Comparison of ENCODE assay signal across 1 cellular context in the genomic region with DNA sequence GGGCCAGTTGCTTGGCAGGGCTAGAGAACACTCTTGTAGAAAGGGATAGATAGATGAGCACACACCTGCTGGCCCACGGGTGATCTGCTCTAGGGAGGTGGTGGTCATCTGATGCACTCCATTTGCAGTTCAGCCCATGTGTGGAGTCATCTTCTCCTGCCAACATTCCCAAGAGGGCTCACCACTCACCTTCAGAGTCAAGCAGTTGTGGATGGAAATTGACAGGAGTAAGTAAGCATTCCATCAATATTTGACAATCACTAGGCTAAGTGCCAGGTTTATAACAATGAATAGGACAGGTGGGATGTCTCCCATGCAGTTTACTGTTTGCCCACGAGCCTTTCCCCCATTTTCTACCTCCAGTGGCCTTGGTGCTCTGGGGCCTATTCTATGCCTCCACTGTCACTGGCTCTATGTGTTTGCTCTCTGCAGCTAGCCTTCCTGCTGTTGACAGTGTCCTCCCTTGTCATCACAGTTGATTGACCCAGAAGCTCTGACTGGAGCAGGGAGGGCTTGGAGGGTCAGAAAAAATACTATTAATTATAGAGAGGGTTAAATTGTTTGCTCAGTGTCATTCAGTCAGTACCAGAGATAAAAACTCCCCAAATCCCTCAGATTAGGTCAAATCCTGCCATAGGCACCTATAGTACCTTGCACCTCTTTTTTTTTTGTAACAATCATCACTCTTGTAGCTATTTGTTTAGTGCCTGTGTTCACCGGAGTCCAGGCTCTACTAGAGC.
TF ChIP-seq lines count a peak whose summit lies in the region.

No MANE protein-coding gene starts in this region.

TF ChIP-seq in HepG2, 621 proteins besides CTCF, POLR2A, EP300 and RAD21 (continued from another document and continues in another):
- TF ChIP-seq, protein P1, sequence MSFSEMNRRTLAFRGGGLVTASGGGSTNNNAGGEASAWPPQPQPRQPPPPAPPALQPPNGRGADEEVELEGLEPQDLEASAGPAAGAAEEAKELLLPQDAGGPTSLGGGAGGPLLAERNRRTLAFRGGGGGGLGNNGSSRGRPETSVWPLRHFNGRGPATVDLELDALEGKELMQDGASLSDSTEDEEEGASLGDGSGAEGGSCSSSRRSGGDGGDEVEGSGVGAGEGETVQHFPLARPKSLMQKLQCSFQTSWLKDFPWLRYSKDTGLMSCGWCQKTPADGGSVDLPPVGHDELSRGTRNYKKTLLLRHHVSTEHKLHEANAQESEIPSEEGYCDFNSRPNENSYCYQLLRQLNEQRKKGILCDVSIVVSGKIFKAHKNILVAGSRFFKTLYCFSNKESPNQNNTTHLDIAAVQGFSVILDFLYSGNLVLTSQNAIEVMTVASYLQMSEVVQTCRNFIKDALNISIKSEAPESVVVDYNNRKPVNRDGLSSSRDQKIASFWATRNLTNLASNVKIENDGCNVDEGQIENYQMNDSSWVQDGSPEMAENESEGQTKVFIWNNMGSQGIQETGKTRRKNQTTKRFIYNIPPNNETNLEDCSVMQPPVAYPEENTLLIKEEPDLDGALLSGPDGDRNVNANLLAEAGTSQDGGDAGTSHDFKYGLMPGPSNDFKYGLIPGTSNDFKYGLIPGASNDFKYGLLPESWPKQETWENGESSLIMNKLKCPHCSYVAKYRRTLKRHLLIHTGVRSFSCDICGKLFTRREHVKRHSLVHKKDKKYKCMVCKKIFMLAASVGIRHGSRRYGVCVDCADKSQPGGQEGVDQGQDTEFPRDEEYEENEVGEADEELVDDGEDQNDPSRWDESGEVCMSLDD (CRISPR knock-in tag; IDR thresholded peaks at IDR 0.05; ENCODE audit: borderline replicate concordance), result 0 out of 2 replicates have a peak, but pooled peaks have one; percentile 26
- no peak for TF ChIP-seq HCFC1 (IDR thresholded peaks at IDR 0.05; ENCODE audit: low read depth, low read length)
- 0 out of 2 replicates have a peak, but pooled peaks have one; percentile 74 for TF ChIP-seq SALL2 (CRISPR knock-in tag; IDR thresholded peaks at IDR 0.05)
- peak; percentile 73 for TF ChIP-seq HDAC1 (CRISPR knock-in tag; IDR thresholded peaks at IDR 0.05)
- TF ChIP-seq, protein P2, sequence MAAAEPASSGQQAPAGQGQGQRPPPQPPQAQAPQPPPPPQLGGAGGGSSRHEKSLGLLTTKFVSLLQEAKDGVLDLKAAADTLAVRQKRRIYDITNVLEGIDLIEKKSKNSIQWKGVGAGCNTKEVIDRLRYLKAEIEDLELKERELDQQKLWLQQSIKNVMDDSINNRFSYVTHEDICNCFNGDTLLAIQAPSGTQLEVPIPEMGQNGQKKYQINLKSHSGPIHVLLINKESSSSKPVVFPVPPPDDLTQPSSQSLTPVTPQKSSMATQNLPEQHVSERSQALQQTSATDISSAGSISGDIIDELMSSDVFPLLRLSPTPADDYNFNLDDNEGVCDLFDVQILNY (CRISPR knock-in tag; conservative IDR thresholded peaks at IDR 0.05), result no peak
- TF ChIP-seq, protein P3, sequence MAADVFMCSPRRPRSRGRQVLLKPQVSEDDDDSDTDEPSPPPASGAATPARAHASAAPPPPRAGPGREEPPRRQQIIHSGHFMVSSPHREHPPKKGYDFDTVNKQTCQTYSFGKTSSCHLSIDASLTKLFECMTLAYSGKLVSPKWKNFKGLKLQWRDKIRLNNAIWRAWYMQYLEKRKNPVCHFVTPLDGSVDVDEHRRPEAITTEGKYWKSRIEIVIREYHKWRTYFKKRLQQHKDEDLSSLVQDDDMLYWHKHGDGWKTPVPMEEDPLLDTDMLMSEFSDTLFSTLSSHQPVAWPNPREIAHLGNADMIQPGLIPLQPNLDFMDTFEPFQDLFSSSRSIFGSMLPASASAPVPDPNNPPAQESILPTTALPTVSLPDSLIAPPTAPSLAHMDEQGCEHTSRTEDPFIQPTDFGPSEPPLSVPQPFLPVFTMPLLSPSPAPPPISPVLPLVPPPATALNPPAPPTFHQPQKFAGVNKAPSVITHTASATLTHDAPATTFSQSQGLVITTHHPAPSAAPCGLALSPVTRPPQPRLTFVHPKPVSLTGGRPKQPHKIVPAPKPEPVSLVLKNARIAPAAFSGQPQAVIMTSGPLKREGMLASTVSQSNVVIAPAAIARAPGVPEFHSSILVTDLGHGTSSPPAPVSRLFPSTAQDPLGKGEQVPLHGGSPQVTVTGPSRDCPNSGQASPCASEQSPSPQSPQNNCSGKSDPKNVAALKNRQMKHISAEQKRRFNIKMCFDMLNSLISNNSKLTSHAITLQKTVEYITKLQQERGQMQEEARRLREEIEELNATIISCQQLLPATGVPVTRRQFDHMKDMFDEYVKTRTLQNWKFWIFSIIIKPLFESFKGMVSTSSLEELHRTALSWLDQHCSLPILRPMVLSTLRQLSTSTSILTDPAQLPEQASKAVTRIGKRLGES (CRISPR knock-in tag; IDR thresholded peaks at IDR 0.05; ENCODE audit: borderline replicate concordance), result no peak
- no peak for TF ChIP-seq TAF15 (IDR thresholded peaks at IDR 0.05; ENCODE audit: low read depth, low read length, poor library complexity, severe bottlenecking)
- TF ChIP-seq HMGXB4 (CRISPR knock-in tag; IDR thresholded peaks at IDR 0.05; ENCODE audit: borderline replicate concordance in 1 of 2, low read depth in 1 of 2), result no peak; a peak in 1 of 4 replicates
- no peak for TF ChIP-seq SMARCC2 (IDR thresholded peaks at IDR 0.05)
- no peak for TF ChIP-seq NCOA1 (CRISPR knock-in tag; IDR thresholded peaks at IDR 0.05)
- no peak for TF ChIP-seq SYNCRIP (IDR thresholded peaks at IDR 0.05; ENCODE audit: insufficient read depth, low read depth, low read length)
- TF ChIP-seq ZNF841 (CRISPR knock-in tag; IDR thresholded peaks at IDR 0.05; ENCODE audit: borderline replicate concordance), result no peak
- peak; percentile 89 for TF ChIP-seq FOXA3 (CRISPR knock-in tag; IDR thresholded peaks at IDR 0.05)
- TF ChIP-seq ZNF367 (CRISPR knock-in tag; IDR thresholded peaks at IDR 0.05; ENCODE audit: borderline replicate concordance), result no peak
- TF ChIP-seq ZNF33A (CRISPR knock-in tag; IDR thresholded peaks at IDR 0.05; ENCODE audit: borderline replicate concordance), result no peak
- TF ChIP-seq ARNTL (CRISPR knock-in tag; IDR thresholded peaks at IDR 0.05), result no peak
- peak; percentile 25; the same call in 1 of the 2 replicates for TF ChIP-seq STAG1 (CRISPR knock-in tag; IDR thresholded peaks at IDR 0.05)
- TF ChIP-seq, protein P4, sequence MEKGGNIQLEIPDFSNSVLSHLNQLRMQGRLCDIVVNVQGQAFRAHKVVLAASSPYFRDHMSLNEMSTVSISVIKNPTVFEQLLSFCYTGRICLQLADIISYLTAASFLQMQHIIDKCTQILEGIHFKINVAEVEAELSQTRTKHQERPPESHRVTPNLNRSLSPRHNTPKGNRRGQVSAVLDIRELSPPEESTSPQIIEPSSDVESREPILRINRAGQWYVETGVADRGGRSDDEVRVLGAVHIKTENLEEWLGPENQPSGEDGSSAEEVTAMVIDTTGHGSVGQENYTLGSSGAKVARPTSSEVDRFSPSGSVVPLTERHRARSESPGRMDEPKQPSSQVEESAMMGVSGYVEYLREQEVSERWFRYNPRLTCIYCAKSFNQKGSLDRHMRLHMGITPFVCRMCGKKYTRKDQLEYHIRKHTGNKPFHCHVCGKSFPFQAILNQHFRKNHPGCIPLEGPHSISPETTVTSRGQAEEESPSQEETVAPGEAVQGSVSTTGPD (CRISPR knock-in tag; IDR thresholded peaks at IDR 0.05), result peak; percentile 63; the same call in 1 of the 2 replicates
- no peak for TF ChIP-seq ZNF552 (CRISPR knock-in tag; IDR thresholded peaks at IDR 0.05; ENCODE audit: borderline replicate concordance)
- peak; percentile 49; the same call in 1 of the 2 replicates for TF ChIP-seq SP5 (CRISPR knock-in tag; IDR thresholded peaks at IDR 0.05; ENCODE audit: borderline replicate concordance, low read depth)
- TF ChIP-seq, protein P5, sequence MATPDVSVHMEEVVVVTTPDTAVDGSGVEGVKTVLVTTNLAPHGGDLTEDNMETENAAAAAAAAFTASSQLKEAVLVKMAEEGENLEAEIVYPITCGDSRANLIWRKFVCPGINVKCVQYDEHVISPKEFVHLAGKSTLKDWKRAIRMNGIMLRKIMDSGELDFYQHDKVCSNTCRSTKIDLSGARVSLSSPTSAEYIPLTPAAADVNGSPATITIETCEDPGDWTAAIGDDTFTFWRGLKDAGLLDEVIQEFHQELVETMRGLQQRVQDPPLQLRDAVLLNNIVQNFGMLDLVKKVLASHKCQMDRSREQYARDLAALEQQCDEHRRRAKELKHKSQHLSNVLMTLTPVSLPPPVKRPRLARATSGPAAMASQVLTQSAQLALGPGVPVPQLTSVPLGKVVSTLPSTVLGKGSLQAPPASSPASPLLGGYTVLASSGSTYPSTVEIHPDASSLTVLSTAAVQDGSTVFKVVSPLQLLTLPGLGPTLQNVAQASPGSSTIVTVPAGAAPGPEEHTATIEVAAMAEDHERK (CRISPR knock-in tag; IDR thresholded peaks at IDR 0.05; ENCODE audit: low read depth), result no peak
- no peak for TF ChIP-seq ZBTB4 (CRISPR knock-in tag; IDR thresholded peaks at IDR 0.05; ENCODE audit: borderline replicate concordance)
- no peak for TF ChIP-seq ZNF616 (CRISPR knock-in tag; IDR thresholded peaks at IDR 0.05; ENCODE audit: low read depth)
- no peak for TF ChIP-seq MAFF (IDR thresholded peaks at IDR 0.05; ENCODE audit: low read depth, low read length)
- peak; percentile 60 for TF ChIP-seq XRCC5 (optimal IDR thresholded peaks at IDR 0.05; ENCODE audit: low read length)
- no peak for TF ChIP-seq REL (CRISPR knock-in tag; conservative IDR thresholded peaks at IDR 0.05)
- TF ChIP-seq, protein P6, sequence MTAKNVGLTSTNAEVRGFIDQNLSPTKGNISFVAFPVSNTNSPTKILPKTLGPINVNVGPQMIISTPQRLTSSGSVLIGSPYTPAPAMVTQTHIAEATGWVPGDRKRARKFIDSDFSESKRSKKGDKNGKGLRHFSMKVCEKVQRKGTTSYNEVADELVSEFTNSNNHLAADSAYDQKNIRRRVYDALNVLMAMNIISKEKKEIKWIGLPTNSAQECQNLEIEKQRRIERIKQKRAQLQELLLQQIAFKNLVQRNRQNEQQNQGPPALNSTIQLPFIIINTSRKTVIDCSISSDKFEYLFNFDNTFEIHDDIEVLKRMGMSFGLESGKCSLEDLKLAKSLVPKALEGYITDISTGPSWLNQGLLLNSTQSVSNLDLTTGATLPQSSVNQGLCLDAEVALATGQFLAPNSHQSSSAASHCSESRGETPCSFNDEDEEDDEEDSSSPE (CRISPR knock-in tag; IDR thresholded peaks at IDR 0.05), result 0 out of 2 replicates have a peak, but pooled peaks have one; percentile 40
- no peak for TF ChIP-seq ZNF30 (CRISPR knock-in tag; IDR thresholded peaks at IDR 0.05)
- no peak for TF ChIP-seq SMAD9 (CRISPR knock-in tag; IDR thresholded peaks at IDR 0.05)
- no peak for TF ChIP-seq RFX3 (CRISPR knock-in tag; IDR thresholded peaks at IDR 0.05)
- peak; percentile 68; the same call in 1 of the 2 replicates for TF ChIP-seq DPF2 (CRISPR knock-in tag; IDR thresholded peaks at IDR 0.05; ENCODE audit: borderline replicate concordance, low read depth)
- TF ChIP-seq HDAC6 (IDR thresholded peaks at IDR 0.05; ENCODE audit: low read depth, low read length), result no peak
- TF ChIP-seq, protein P7, sequence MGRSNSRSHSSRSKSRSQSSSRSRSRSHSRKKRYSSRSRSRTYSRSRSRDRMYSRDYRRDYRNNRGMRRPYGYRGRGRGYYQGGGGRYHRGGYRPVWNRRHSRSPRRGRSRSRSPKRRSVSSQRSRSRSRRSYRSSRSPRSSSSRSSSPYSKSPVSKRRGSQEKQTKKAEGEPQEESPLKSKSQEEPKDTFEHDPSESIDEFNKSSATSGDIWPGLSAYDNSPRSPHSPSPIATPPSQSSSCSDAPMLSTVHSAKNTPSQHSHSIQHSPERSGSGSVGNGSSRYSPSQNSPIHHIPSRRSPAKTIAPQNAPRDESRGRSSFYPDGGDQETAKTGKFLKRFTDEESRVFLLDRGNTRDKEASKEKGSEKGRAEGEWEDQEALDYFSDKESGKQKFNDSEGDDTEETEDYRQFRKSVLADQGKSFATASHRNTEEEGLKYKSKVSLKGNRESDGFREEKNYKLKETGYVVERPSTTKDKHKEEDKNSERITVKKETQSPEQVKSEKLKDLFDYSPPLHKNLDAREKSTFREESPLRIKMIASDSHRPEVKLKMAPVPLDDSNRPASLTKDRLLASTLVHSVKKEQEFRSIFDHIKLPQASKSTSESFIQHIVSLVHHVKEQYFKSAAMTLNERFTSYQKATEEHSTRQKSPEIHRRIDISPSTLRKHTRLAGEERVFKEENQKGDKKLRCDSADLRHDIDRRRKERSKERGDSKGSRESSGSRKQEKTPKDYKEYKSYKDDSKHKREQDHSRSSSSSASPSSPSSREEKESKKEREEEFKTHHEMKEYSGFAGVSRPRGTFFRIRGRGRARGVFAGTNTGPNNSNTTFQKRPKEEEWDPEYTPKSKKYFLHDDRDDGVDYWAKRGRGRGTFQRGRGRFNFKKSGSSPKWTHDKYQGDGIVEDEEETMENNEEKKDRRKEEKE (IDR thresholded peaks at IDR 0.05), result no peak
- no peak; the same call in 1 of the 2 replicates for TF ChIP-seq YEATS2 (CRISPR knock-in tag; IDR thresholded peaks at IDR 0.05; ENCODE audit: borderline replicate concordance)
- TF ChIP-seq DRAP1 (CRISPR knock-in tag; IDR thresholded peaks at IDR 0.05), result 0 out of 2 replicates have a peak, but pooled peaks have one; percentile 15
